In genomic region chr18:23330423-23330822, GRCh38 we compare ENCODE assay signal across 9 cellular contexts.
A peak's percentile ranks its signal among the peaks of the same experiment; 100 is the strongest.
DNase-seq lines count a peak whose midpoint lies in the region; ATAC-seq and TF ChIP-seq lines count a peak whose summit lies in the region.
"Had no signal": no experiment of that assay in that cellular context is flagged by ENCODE, and none has a peak within 500 bp of the region (broad histone marks: within the 10 kb centered on the region; RNA-seq: fewer than 3 reads in every experiment).

No MANE protein-coding gene starts in this region.

- intact Hi-C loops in right lobe of liver (cut with DNase I), result no loop called here
- intact Hi-C loops in left colon (cut with DNase I, micrococcal nuclease), result no loop called here

- no peaks in the 10 kb centered on the region for H3K79me2 ChIP-seq in Karpas-422 (ENCODE audit: low read length)

- H3K36me3 Mint-ChIP-seq in memory B cell, result peaks cover 28% of the 10 kb centered on the region

- H3K9ac ChIP-seq in Karpas-422 (ENCODE audit: low read length), result no peak overlapping the region

- H3K27ac ChIP-seq in Karpas-422 (ENCODE audit: low read length) (no peak overlapping the region), right lobe of liver (no peak overlapping the region)

- H4K20me1 ChIP-seq in Karpas-422 (ENCODE audit: insufficient read depth, low read depth, low read length), result peaks cover 16% of the 10 kb centered on the region

- H3K9me3 ChIP-seq in Karpas-422 (ENCODE audit: low read length) (no peaks in the 10 kb centered on the region), right lobe of liver (no peaks in the 10 kb centered on the region)

- H3K4me1 ChIP-seq in Karpas-422 (ENCODE audit: low read length), result peaks cover 26% of the 10 kb centered on the region
- no peaks in the 10 kb centered on the region for H3K4me1 ChIP-seq in right lobe of liver

- no peak overlapping the region for H2AFZ ChIP-seq in Karpas-422 (ENCODE audit: low read length)

- H3K36me3 ChIP-seq in Karpas-422 (ENCODE audit: insufficient read depth, low read length), result no peaks in the 10 kb centered on the region; the same call in 1 of the 2 replicates
- no peaks in the 10 kb centered on the region for H3K36me3 ChIP-seq in right lobe of liver

- peaks cover 1% of the 10 kb centered on the region for H3K9me3 Mint-ChIP-seq in memory B cell

- H3K4me3 ChIP-seq in Karpas-422 (ENCODE audit: low read length) (no peak overlapping the region), right lobe of liver (no peak overlapping the region)

- H3K27ac Mint-ChIP-seq in memory B cell, result peak overlapping the region; percentile 38

- H3K27me3 ChIP-seq in Karpas-422 (ENCODE audit: low read length), result no peaks in the 10 kb centered on the region
- no peaks in the 10 kb centered on the region for H3K27me3 ChIP-seq in right lobe of liver

- no peaks in the 10 kb centered on the region for H3K27me3 Mint-ChIP-seq in memory B cell

- TF ChIP-seq CTCF in right lobe of liver (IDR thresholded peaks at IDR 0.05), result no peak

- peak overlapping the region; percentile 11 for H3K4me3 Mint-ChIP-seq in memory B cell

- ATAC-seq in GM18511 (IDR thresholded peaks at IDR 0.05; ENCODE audit: unreplicated experiment) (peak; percentile 88), GM21737 (IDR thresholded peaks at IDR 0.05; ENCODE audit: unreplicated experiment) (peak; percentile 92), memory B cell (ENCODE audit: low read depth) (peak; percentile 98), right lobe of liver (no peak), left colon (no peak)
- ATAC-seq: activated naive CD4-positive, alpha-beta T cell treated with anti-CD3 and anti-CD28 coated beads, Interleukin-2, amount 50 U/mL, for 72 hours had no signal

- H3K9me2 ChIP-seq in Karpas-422 (replicated peaks; ENCODE audit: insufficient read depth, low read length), result no peaks in the 10 kb centered on the region

- peak; percentile 83 for DNase-seq in Karpas-422
- DNase-seq in memory B cell (ENCODE audit: low spot score in 2 of 2), result peak; percentile 15 to 23
- no peak for DNase-seq in occipital lobe (lab: John Stamatoyannopoulos, UW)
- no peak for DNase-seq in right lobe of liver
- DNase-seq in epidermal melanocyte (ENCODE audit: insufficient read length, low spot score), result no peak
- DNase-seq in left colon, result no peak

- peaks cover 17% of the 10 kb centered on the region for H3K4me1 Mint-ChIP-seq in memory B cell

- no peak for TF ChIP-seq POLR2A in right lobe of liver (IDR thresholded peaks at IDR 0.05)

- H3K4me2 ChIP-seq in Karpas-422 (ENCODE audit: low read depth, low read length, poor library complexity, severe bottlenecking), result peak overlapping the region; percentile 16

- 87% methylated on average over 5 of the region's 8 CpGs for WGBS in right lobe of liver (ENCODE audit: insufficient coverage, low coverage, low lambda C conversion rate, missing lambda C conversion rate)

Comparison
In these comparisons a context has a peak if more than half of its experiments do, and no peak if none do; other contexts are left out.
1. ATAC-seq: peak in GM18511 (single experiment), GM21737 (single experiment) and memory B cell (single experiment); none in right lobe of liver (0 of 4) and left colon (single experiment).
2. DNase-seq: peak in Karpas-422 (single experiment) and memory B cell (2 of 2); none in occipital lobe (single experiment), right lobe of liver (0 of 3), epidermal melanocyte (single experiment) and left colon (0 of 2).